24 cellular contexts compared by ENCODE assay signal in the genomic region with DNA sequence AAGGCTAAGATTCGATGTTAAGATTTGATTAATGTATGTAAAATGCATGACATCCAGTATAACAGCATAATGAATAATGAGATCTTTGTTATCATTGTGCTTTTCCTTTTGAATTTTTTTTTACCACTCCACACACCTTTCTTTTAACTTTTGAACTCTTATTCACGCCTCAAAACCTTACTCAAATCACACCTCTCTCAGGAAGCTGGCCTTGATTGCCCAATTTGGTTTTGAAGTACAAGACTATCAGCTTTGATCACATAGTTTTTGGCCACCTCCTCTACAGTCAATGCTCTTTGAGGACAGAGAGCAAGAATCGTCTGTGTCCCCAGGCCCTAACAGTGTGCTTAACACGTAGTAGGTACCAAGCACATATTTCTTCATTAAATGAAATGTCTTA. TPM values are rescaled to one million over a fixed set of nuclear protein-coding genes. Genes with fewer than 3 reads are reported as not detected.
DNase-seq lines count a peak whose midpoint lies in the region; TF ChIP-seq lines count a peak whose summit lies in the region.
"Had no signal": no experiment of that assay in that cellular context is flagged by ENCODE, and none has a peak within 500 bp of the region (broad histone marks: within the 10 kb centered on the region; RNA-seq: fewer than 3 reads in every experiment).

No MANE protein-coding gene starts in this region.

- H2BK12ac ChIP-seq in trophoblast cell (ENCODE audit: low read length) = no peak overlapping the region

- no peaks in the 10 kb centered on the region for H3K79me2 ChIP-seq in trophoblast cell (ENCODE audit: control insufficient read depth, insufficient read depth, low read length, poor library complexity)

- no peaks in the 10 kb centered on the region for H3K36me3 ChIP-seq in trophoblast cell (ENCODE audit: control insufficient read depth in 1 of 2, insufficient read depth in 2 of 2, low read length in 2 of 2)
- H3K36me3 ChIP-seq: BE2C, BLaER1 had no signal

- H3K27me3 Mint-ChIP-seq in nephron progenitor cell (ENCODE audit: low read depth, poor library complexity) (no peaks in the 10 kb centered on the region), type B pancreatic cell (no peaks in the 10 kb centered on the region)

- H3K9me3 ChIP-seq in trophoblast cell (ENCODE audit: insufficient read depth, low read depth, low read length) = no peaks in the 10 kb centered on the region
- H3K9me3 ChIP-seq: BE2C, BLaER1 had no signal

- H3K4me3 ChIP-seq in trophoblast cell (ENCODE audit: low read depth, low read length) (no peak overlapping the region), coronary artery (no peak overlapping the region)
- H3K4me3 ChIP-seq: BLaER1 had no signal

- no peak for TF ChIP-seq CTCF in nephron progenitor cell (IDR thresholded peaks at IDR 0.05)
- no peak for TF ChIP-seq CTCF in type B pancreatic cell (conservative IDR thresholded peaks at IDR 0.05)
- no peak for TF ChIP-seq CTCF in coronary artery (IDR thresholded peaks at IDR 0.05)

- H3K79me1 ChIP-seq in trophoblast cell (ENCODE audit: low read length) = no peaks in the 10 kb centered on the region

- H3K27me3 ChIP-seq in trophoblast cell (ENCODE audit: insufficient read depth, low read length) = no peaks in the 10 kb centered on the region
- H3K27me3 ChIP-seq: BE2C, BLaER1 had no signal

- no peak overlapping the region for H3K14ac ChIP-seq in trophoblast cell (ENCODE audit: low read length)

- no peak overlapping the region for H3K4me2 ChIP-seq in trophoblast cell (ENCODE audit: low read length)
- H3K4me2 ChIP-seq: BLaER1 had no signal

- no peak overlapping the region for H3K27ac ChIP-seq in trophoblast cell (ENCODE audit: low read depth, low read length)
- no peak overlapping the region for H3K27ac ChIP-seq in coronary artery
- H3K27ac ChIP-seq: BLaER1 had no signal

- no peak overlapping the region for H4K8ac ChIP-seq in trophoblast cell (ENCODE audit: low read depth, low read length)

- no peaks in the 10 kb centered on the region for H3K36me3 Mint-ChIP-seq in nephron progenitor cell (ENCODE audit: low read depth)
- H3K36me3 Mint-ChIP-seq in type B pancreatic cell = no peaks in the 10 kb centered on the region
- H3K36me3 Mint-ChIP-seq: CD4-positive, alpha-beta memory T cell; CD4-positive, CD25-positive, alpha-beta regulatory T cell had no signal

- H3K4me1 Mint-ChIP-seq in nephron progenitor cell = peaks cover 9% of the 10 kb centered on the region
- peaks cover 14% of the 10 kb centered on the region for H3K4me1 Mint-ChIP-seq in type B pancreatic cell (ENCODE audit: unreplicated experiment)
- H3K4me1 Mint-ChIP-seq: CD4-positive, alpha-beta memory T cell; CD4-positive, CD25-positive, alpha-beta regulatory T cell; CD8-positive, alpha-beta memory T cell had no signal

- H2AK5ac ChIP-seq in trophoblast cell (ENCODE audit: low read length) = no peak overlapping the region

- no peak overlapping the region for H3K4ac ChIP-seq in trophoblast cell (ENCODE audit: low read depth, low read length)

- 0% methylated on average over 1 of the region's 4 CpGs for WGBS in trophoblast cell (ENCODE audit: extremely low coverage, insufficient coverage, insufficient read length)

- H4K91ac ChIP-seq in trophoblast cell (ENCODE audit: low read depth, low read length) = no peak overlapping the region

- H3K4me1 ChIP-seq in trophoblast cell (ENCODE audit: control insufficient read depth in 1 of 2, insufficient read depth in 2 of 2, low read length in 2 of 2) = no peaks in the 10 kb centered on the region
- H3K4me1 ChIP-seq: BE2C had no signal

- no peak overlapping the region for H2AFZ ChIP-seq in trophoblast cell (ENCODE audit: insufficient read depth, low read length, poor library complexity)

- H3K27ac Mint-ChIP-seq in nephron progenitor cell (peak overlapping the region; percentile 22), type B pancreatic cell (peak overlapping the region; percentile 3)
- H3K27ac Mint-ChIP-seq: CD4-positive, alpha-beta memory T cell; CD4-positive, CD25-positive, alpha-beta regulatory T cell; CD8-positive, alpha-beta memory T cell had no signal

- H3K18ac ChIP-seq in trophoblast cell (ENCODE audit: low read length) = no peak overlapping the region

- DNase-seq in nephron progenitor cell (no peak), trophoblast cell (peak; percentile 17 to 72), type B pancreatic cell (ENCODE audit: extremely low spot score, unreplicated experiment) (no peak), coronary artery (ENCODE audit: low spot score) (no peak), CD1c-positive myeloid dendritic cell (ENCODE audit: extremely low spot score) (no peak)
- DNase-seq: 8988T; ACHN; BE2C; C1 segment of cervical spinal cord; CD4-positive, alpha-beta memory T cell; CD4-positive, CD25-positive, alpha-beta regulatory T cell; CD8-positive, alpha-beta memory T cell; COR-L47; DMS 273 treated with DMSO at 0.1 percent for 48 hours; DMS153; DMS53; DMS79; DND-41; EL; GDM1 had no signal

- H3K9me3 Mint-ChIP-seq in nephron progenitor cell (no peaks in the 10 kb centered on the region), type B pancreatic cell (no peaks in the 10 kb centered on the region)
- H3K9me3 Mint-ChIP-seq: CD8-positive, alpha-beta memory T cell had no signal

- no peak overlapping the region for H2BK5ac ChIP-seq in trophoblast cell (ENCODE audit: low read depth, low read length, poor library complexity)

- H3K9ac ChIP-seq in trophoblast cell (ENCODE audit: low read length) = no peak overlapping the region
- H3K9ac ChIP-seq: BLaER1 had no signal

- H2BK120ac ChIP-seq in trophoblast cell (ENCODE audit: insufficient read depth, low read length, poor library complexity) = no peak overlapping the region

- H4K12ac ChIP-seq in trophoblast cell (ENCODE audit: low read depth, low read length) = no peak overlapping the region

- no peak overlapping the region for H3K4me3 Mint-ChIP-seq in nephron progenitor cell
- no peak overlapping the region for H3K4me3 Mint-ChIP-seq in type B pancreatic cell
- H3K4me3 Mint-ChIP-seq: CD4-positive, alpha-beta memory T cell; CD4-positive, CD25-positive, alpha-beta regulatory T cell; CD8-positive, alpha-beta memory T cell had no signal

- H3K23ac ChIP-seq in trophoblast cell (ENCODE audit: low read length) = no peak overlapping the region

RNA-seq across cellular contexts. Expression of a gene that starts 29.9 kb away (rescaled TPM):
- 1.3 and 1.6 TPM in 2 replicates for polyA plus RNA-seq in trophoblast cell (2013)
- total RNA-seq in type B pancreatic cell (ENCODE audit: low replicate concordance) = 6.3 and 10.0 TPM in 2 replicates
- total RNA-seq: A673; CD4-positive, alpha-beta memory T cell; CD4-positive, CD25-positive, alpha-beta regulatory T cell; CD8-positive, alpha-beta memory T cell; G401 had no signal
- polyA plus RNA-seq: AG04450; CD4-positive, alpha-beta memory T cell; CD4-positive, CD25-positive, alpha-beta regulatory T cell; CD8-positive, alpha-beta memory T cell had no signal

Comparison
In these comparisons a context has a peak if more than half of its experiments do, and no peak if none do; other contexts are left out.
1. DNase-seq: peak in trophoblast cell (2 of 2); none in nephron progenitor cell (single experiment), type B pancreatic cell (single experiment), coronary artery (single experiment) and CD1c-positive myeloid dendritic cell (single experiment).